ENCODE assay signal across 8 cellular contexts in the genomic region with DNA sequence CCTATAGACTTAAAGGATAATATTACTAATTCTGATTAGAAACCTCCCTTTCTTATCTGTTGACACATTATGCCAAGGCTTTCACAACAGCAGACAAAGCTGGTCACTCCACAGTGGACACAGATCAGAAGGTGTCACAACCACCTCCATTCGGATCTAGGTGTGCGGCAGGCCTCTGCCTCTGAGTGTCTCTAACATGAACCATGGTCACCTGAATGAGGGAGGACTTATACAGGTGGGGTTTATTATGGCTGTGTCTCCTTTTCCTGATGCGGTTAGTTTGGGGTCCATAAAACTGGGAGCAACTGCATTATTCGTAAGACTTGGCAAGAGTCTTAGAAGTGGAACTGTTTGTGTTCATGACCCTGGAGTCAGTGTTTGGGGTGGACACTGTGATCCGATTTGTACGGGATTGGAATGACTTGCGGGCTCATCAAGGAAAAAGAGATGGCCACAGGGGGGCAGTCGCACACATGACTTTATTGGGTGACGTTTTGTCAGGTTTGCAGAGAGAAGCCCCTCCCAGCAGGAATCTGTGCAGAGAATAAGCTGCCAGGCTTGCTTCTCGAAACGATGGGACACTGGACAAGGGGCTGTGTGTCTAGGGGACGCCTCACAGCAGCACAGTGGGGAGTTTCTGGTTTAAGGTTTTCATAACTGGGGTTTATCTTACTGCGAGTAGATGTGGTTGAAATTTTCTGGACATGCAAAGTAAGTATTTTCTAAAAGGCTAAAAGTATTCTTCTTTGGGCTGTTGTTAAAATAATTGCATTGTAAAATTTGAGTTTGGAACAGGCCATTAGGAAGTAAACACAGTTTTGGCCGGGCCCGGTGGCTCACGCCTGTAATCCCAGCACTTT.
A peak's percentile ranks its signal among the peaks of the same experiment; 100 is the strongest.
DNase-seq lines count a peak whose midpoint lies in the region; ATAC-seq and TF ChIP-seq lines count a peak whose summit lies in the region.

No MANE protein-coding gene starts in this region.

- H3K27ac Mint-ChIP-seq in HFFc6 (no peak overlapping the region), naive B cell (peak overlapping the region in 1 of 6 donors; percentile 32)
- H3K27ac Mint-ChIP-seq in activated CD8-positive, alpha-beta T cell treated with anti-CD3 and anti-CD28 coated beads, Interleukin-2, amount 10 ng/mL, durations not matched to agents 7 days and 5 days: no peak overlapping the region

- no peak overlapping the region for H3K4me3 Mint-ChIP-seq in HFFc6
- H3K4me3 Mint-ChIP-seq in activated CD8-positive, alpha-beta T cell treated with anti-CD3 and anti-CD28 coated beads, Interleukin-2, amount 10 ng/mL, durations not matched to agents 7 days and 5 days: no peak overlapping the region
- no peak overlapping the region for H3K4me3 Mint-ChIP-seq in naive B cell

- no peaks in the 10 kb centered on the region for H3K36me3 Mint-ChIP-seq in HFFc6 (ENCODE audit: low read depth)
- no peaks in the 10 kb centered on the region for H3K36me3 Mint-ChIP-seq in activated CD8-positive, alpha-beta T cell treated with anti-CD3 and anti-CD28 coated beads, Interleukin-2, amount 10 ng/mL, durations not matched to agents 7 days and 5 days (ENCODE audit: low read depth)
- H3K36me3 Mint-ChIP-seq in naive B cell: no peaks in the 10 kb centered on the region

- H3K9me3 Mint-ChIP-seq in HFFc6 (no peaks in the 10 kb centered on the region), naive B cell (peaks cover 0 to 7% (median 1%) of the 10 kb centered on the region in 7 donors)
- H3K9me3 Mint-ChIP-seq in activated CD8-positive, alpha-beta T cell treated with anti-CD3 and anti-CD28 coated beads, Interleukin-2, amount 10 ng/mL, durations not matched to agents 7 days and 5 days (ENCODE audit: insufficient read depth): no peaks in the 10 kb centered on the region

- CTCF ChIA-PET in activated CD8-positive, alpha-beta T cell treated with anti-CD3 and anti-CD28 coated beads, Interleukin-2, amount 10 ng/mL, durations not matched to agents 7 days and 5 days (lab: Charles Lee): interaction anchor here (0.6 to 3.7 kb wide), 6 partner anchors 11 to 584 kb away, joined by 3 to 27 read pairs (median 4); no protein-coding TSS in a partner anchor

- H3K27me3 Mint-ChIP-seq in HFFc6 (ENCODE audit: insufficient read depth) (peaks cover 5% of the 10 kb centered on the region; the same call in 1 of the 2 replicates), naive B cell (peaks cover 6 to 20% (median 8%) of the 10 kb centered on the region in 3 donors)
- H3K27me3 Mint-ChIP-seq in activated CD8-positive, alpha-beta T cell treated with anti-CD3 and anti-CD28 coated beads, Interleukin-2, amount 10 ng/mL, durations not matched to agents 7 days and 5 days (ENCODE audit: low read depth): peaks cover 21% of the 10 kb centered on the region

- TF ChIP-seq POLR2A in erythroblast (IDR thresholded peaks at IDR 0.05; ENCODE audit: low read length): no peak

- ATAC-seq in activated CD8-positive, alpha-beta T cell treated with anti-CD3 and anti-CD28 coated beads, Interleukin-2, amount 10 ng/mL, durations not matched to agents 7 days and 5 days: peak; percentile 33
- ATAC-seq in naive B cell (ENCODE audit: low read depth in 2 of 2): no peak
- no peak for ATAC-seq in GM18517 (IDR thresholded peaks at IDR 0.05; ENCODE audit: unreplicated experiment)

- TF ChIP-seq CTCF in HFFc6 (IDR thresholded peaks at IDR 0.05): peak; percentile 82

- POLR2A ChIA-PET in activated CD8-positive, alpha-beta T cell treated with anti-CD3 and anti-CD28 coated beads, Interleukin-2, amount 10 ng/mL, durations not matched to agents 7 days and 5 days (lab: Charles Lee): no interaction called here

- H3K4me1 Mint-ChIP-seq in HFFc6 (ENCODE audit: low read depth): no peaks in the 10 kb centered on the region; the same call in 1 of the 2 replicates
- H3K4me1 Mint-ChIP-seq in activated CD8-positive, alpha-beta T cell treated with anti-CD3 and anti-CD28 coated beads, Interleukin-2, amount 10 ng/mL, durations not matched to agents 7 days and 5 days (ENCODE audit: low read depth): peaks cover 7% of the 10 kb centered on the region
- H3K4me1 Mint-ChIP-seq in naive B cell: peaks cover 9 to 19% (median 18%) of the 10 kb centered on the region in 3 donors

- DNase-seq in COLO668 (lab: John Stamatoyannopoulos, UW; ENCODE audit: unreplicated experiment) (peak; percentile 50), HFFc6 (peak; percentile 40), NCI-H510A treated with DMSO at 0.1 percent for 48 hours (lab: John Stamatoyannopoulos, UW) (peak; percentile 57), erythroblast (lab: John Stamatoyannopoulos, UW) (peak; percentile 39 to 58), naive B cell (peak; percentile 35)
- peak; percentile 66 for DNase-seq in activated CD8-positive, alpha-beta T cell treated with anti-CD3 and anti-CD28 coated beads, Interleukin-2, amount 10 ng/mL, durations not matched to agents 7 days and 5 days
- peak; percentile 16 to 40 for DNase-seq in stimulated activated CD8-positive, alpha-beta memory T cell treated with anti-CD3 and anti-CD28 coated beads, Interleukin-7, amount 100 ng/mL, for 48 hours (ENCODE audit: extremely low read depth in 1 of 2, low read depth in 1 of 2)
